ENCODE assay signal across 8 cellular contexts in genomic region chr1:155689122-155689607, GRCh38. TPM values are rescaled to one million over a fixed set of nuclear protein-coding genes. Genes with fewer than 3 reads are reported as not detected.
DNase-seq lines count a peak whose midpoint lies in the region; ATAC-seq and TF ChIP-seq lines count a peak whose summit lies in the region.
"Not testable (repeated sequence)": the region's sequence is repeated elsewhere in the genome, so short reads cannot be mapped to it uniquely, and the experiment has no call there.

No MANE protein-coding gene starts in this region.

- H4K20me1 ChIP-seq in neural cell (ENCODE audit: insufficient read depth), result not testable (repeated sequence)

- CTCF ChIA-PET in CD8-positive, alpha-beta T cell (lab: Charles Lee), result not testable (repeated sequence)

- H3K4me1 ChIP-seq in CD8-positive, alpha-beta T cell (ENCODE audit: insufficient read depth, low read length), result peaks cover 40% of the 10 kb centered on the region
- H3K4me1 ChIP-seq in RWPE2 (ENCODE audit: insufficient read depth, poor library complexity, severe bottlenecking) (peaks cover 22% of the 10 kb centered on the region), endocrine pancreas (ENCODE audit: control insufficient read depth, insufficient read depth, low read length) (peaks cover 13% of the 10 kb centered on the region)
- not testable (repeated sequence) for H3K4me1 ChIP-seq in iPS-20b (ENCODE audit: insufficient read depth, low read length)

- H3K4me3 Mint-ChIP-seq in CD8-positive, alpha-beta T cell, result peak overlapping the region; percentile 96
- H3K4me3 Mint-ChIP-seq in activated naive CD8-positive, alpha-beta T cell, result peak overlapping the region; percentile 96

- TF ChIP-seq RAD21 in neural cell (conservative IDR thresholded peaks at IDR 0.05), result peak; percentile 27

- H2AFZ ChIP-seq in neural cell (ENCODE audit: low read depth, low read length), result peak overlapping the region; percentile 92

- H3K9ac ChIP-seq in endocrine pancreas (ENCODE audit: control insufficient read depth, insufficient read depth, low read length), result peak overlapping the region; percentile 84
- H3K9ac ChIP-seq in iPS-20b (ENCODE audit: low read depth, low read length), result peak overlapping the region; percentile 97
- peak overlapping the region; percentile 98 for H3K9ac ChIP-seq in neural cell (ENCODE audit: low read length)

- not testable (repeated sequence) for DNase-seq in CD8-positive, alpha-beta T cell; RWPE2 (ENCODE audit: low spot score); substantia nigra (lab: John Stamatoyannopoulos, UW)

- peaks cover 47% of the 10 kb centered on the region for H3K36me3 Mint-ChIP-seq in CD8-positive, alpha-beta T cell
- peaks cover 16% of the 10 kb centered on the region for H3K36me3 Mint-ChIP-seq in activated naive CD8-positive, alpha-beta T cell

- not testable (repeated sequence) for H3F3A ChIP-seq in neural cell (ENCODE audit: insufficient read depth, low read length, poor library complexity, severe bottlenecking)

- not testable (repeated sequence) for H3K9me3 Mint-ChIP-seq in CD8-positive, alpha-beta T cell; activated naive CD8-positive, alpha-beta T cell (ENCODE audit: low read depth)

- H3K9me3 ChIP-seq in CD8-positive, alpha-beta T cell (ENCODE audit: low read length); RWPE2 (ENCODE audit: severe bottlenecking); endocrine pancreas (ENCODE audit: control insufficient read depth, low read length); iPS-20b (ENCODE audit: insufficient read depth, low read depth, low read length); neural cell (ENCODE audit: low read length): not testable (repeated sequence)

- H3K27ac Mint-ChIP-seq in CD8-positive, alpha-beta T cell, result peak overlapping the region; percentile 97
- H3K27ac Mint-ChIP-seq in activated naive CD8-positive, alpha-beta T cell, result peak overlapping the region; percentile 97

- H3K9me2 ChIP-seq in neural cell (ENCODE audit: insufficient read depth, low read length), result not testable (repeated sequence)

- H3K4me1 Mint-ChIP-seq in CD8-positive, alpha-beta T cell (ENCODE audit: low read depth), result peaks cover 67% of the 10 kb centered on the region
- H3K4me1 Mint-ChIP-seq in activated naive CD8-positive, alpha-beta T cell (ENCODE audit: low read depth), result peaks cover 68% of the 10 kb centered on the region

- TF ChIP-seq EP300 in neural cell (conservative IDR thresholded peaks at IDR 0.05; ENCODE audit: poor library complexity, severe bottlenecking), result not testable (repeated sequence)

- intact Hi-C loops in CD8-positive, alpha-beta T cell (cut with DNase I, micrococcal nuclease), result loop anchor here (2.0 kb wide), 4 partner anchors 56 to 504 kb away; partner anchors contain the start of genes ASH1L (in 1 of the 2) and GON4L (in 1 of the 2)

- not testable (repeated sequence) for H3K36me3 ChIP-seq in CD8-positive, alpha-beta T cell (ENCODE audit: insufficient read depth, low read length); endocrine pancreas (ENCODE audit: control insufficient read depth, insufficient read depth, low read length); neural cell (ENCODE audit: insufficient read depth, low read length)
- H3K36me3 ChIP-seq in RWPE2 (ENCODE audit: low read depth) (peaks cover 44% of the 10 kb centered on the region), iPS-20b (ENCODE audit: insufficient read depth, low read depth, low read length) (peaks cover 26% of the 10 kb centered on the region)

- not testable (repeated sequence) for TF ChIP-seq CTCF in CD8-positive, alpha-beta T cell (IDR thresholded peaks at IDR 0.05); RWPE2 (IDR thresholded peaks at IDR 0.05; ENCODE audit: poor library complexity, severe bottlenecking); neural cell (IDR thresholded peaks at IDR 0.05; ENCODE audit: poor library complexity, severe bottlenecking)

- peak overlapping the region; percentile 96 for H3K27ac ChIP-seq in CD8-positive, alpha-beta T cell (ENCODE audit: low read depth, low read length)
- H3K27ac ChIP-seq in RWPE2 (ENCODE audit: poor library complexity, severe bottlenecking) (peak overlapping the region; percentile 67), iPS-20b (ENCODE audit: low read length) (peak overlapping the region; percentile 91), neural cell (ENCODE audit: low read length) (peak overlapping the region; percentile 97), substantia nigra (ENCODE audit: low read depth, low read length, poor library complexity, severe bottlenecking) (peak overlapping the region; percentile 98)

- peak overlapping the region; percentile 97 for H3K4me3 ChIP-seq in CD8-positive, alpha-beta T cell (ENCODE audit: low read depth, low read length)
- peak overlapping the region; percentile 79 for H3K4me3 ChIP-seq in RWPE2 (ENCODE audit: severe bottlenecking)
- H3K4me3 ChIP-seq in endocrine pancreas (ENCODE audit: control insufficient read depth, insufficient read depth, low read length), result peak overlapping the region; percentile 83
- peak overlapping the region; percentile 97 for H3K4me3 ChIP-seq in iPS-20b (ENCODE audit: low read length)
- peak overlapping the region; percentile 95 for H3K4me3 ChIP-seq in neural cell (ENCODE audit: low read length)

- H3K4me2 ChIP-seq in neural cell (ENCODE audit: low read length), result not testable (repeated sequence)

- not testable (repeated sequence) for H3K27me3 ChIP-seq in CD8-positive, alpha-beta T cell (ENCODE audit: insufficient read depth, low read length); RWPE2 (ENCODE audit: insufficient read depth, poor library complexity, severe bottlenecking); endocrine pancreas (ENCODE audit: control insufficient read depth, insufficient read depth, low read length); iPS-20b (ENCODE audit: insufficient read depth, low read length); neural cell (ENCODE audit: insufficient read depth, low read depth, low read length)

- POLR2A ChIA-PET in CD8-positive, alpha-beta T cell (lab: Charles Lee), result not testable (repeated sequence)

- not testable (repeated sequence) for H3K27me3 Mint-ChIP-seq in CD8-positive, alpha-beta T cell (ENCODE audit: low read depth); activated naive CD8-positive, alpha-beta T cell

- peaks cover 52% of the 10 kb centered on the region for H3K79me2 ChIP-seq in neural cell (replicated peaks; ENCODE audit: insufficient read depth, low read length)

- not testable (repeated sequence) for ATAC-seq in CD8-positive, alpha-beta T cell; RWPE2 (ENCODE audit: low read depth)
- peak; percentile 11 for ATAC-seq in HG03097 (IDR thresholded peaks at IDR 0.05; ENCODE audit: low FRiP score, unreplicated experiment)

TF ChIP-seq in neural cell, 6 proteins besides CTCF, POLR2A, EP300 and RAD21:
- TF ChIP-seq MXI1 (conservative IDR thresholded peaks at IDR 0.05; ENCODE audit: poor library complexity, severe bottlenecking), result peak; percentile 83

RNA-seq across cellular contexts. Expression of gene DAP3, which starts 0.3 kb away (rescaled TPM):
- 10 to 100 TPM; 88.8 to 96.1 TPM for total RNA-seq in CD8-positive, alpha-beta T cell
- polyA plus RNA-seq in neural cell, result 153 and 180 TPM in 2 replicates
- 82.8 and 88.8 TPM in 2 replicates for polyA minus RNA-seq in neural cell

RNA-seq across cellular contexts. Expression of gene YY1AP1, which starts 0.6 kb away (rescaled TPM):
- 100 to 1,000 TPM; 122 to 138 TPM for total RNA-seq in CD8-positive, alpha-beta T cell
- 44.0 and 44.4 TPM in 2 replicates for polyA plus RNA-seq in neural cell
- 226 and 278 TPM in 2 replicates for polyA minus RNA-seq in neural cell
